27 cellular contexts compared by ENCODE assay signal in genomic region chr5:56158331-56158960, GRCh38.
DNase-seq lines count a peak whose midpoint lies in the region; ATAC-seq and TF ChIP-seq lines count a peak whose summit lies in the region.
"Had no signal": no experiment of that assay in that cellular context is flagged by ENCODE, and none has a peak within 500 bp of the region (broad histone marks: within the 10 kb centered on the region; RNA-seq: fewer than 3 reads in every experiment).

No MANE protein-coding gene starts in this region.

- no peaks in the 10 kb centered on the region for H4K20me1 ChIP-seq in hepatocyte (ENCODE audit: insufficient read depth, poor library complexity, severe bottlenecking)

- DNase-seq in activated naive CD4-positive, alpha-beta T cell treated with anti-CD3 and anti-CD28 coated beads, Interleukin-2, amount 50 U/mL, for 16 hours: no peak
- DNase-seq in WERI-Rb-1: no peak
- DNase-seq in hepatocyte (ENCODE audit: low spot score): no peak
- no peak for DNase-seq in AG08395 (ENCODE audit: low spot score)
- no peak for DNase-seq in psoas muscle
- no peak for DNase-seq in OCI-M2 (lab: John Stamatoyannopoulos, UW; ENCODE audit: unreplicated experiment)
- DNase-seq: activated B cell treated with CpG ODN at 0.5 μM for 24 hours; activated gamma-delta T cell; anterior cingulate cortex; CD8-positive, alpha-beta T cell; cortex of kidney; DMS153; GDM1; HCEC 1CT; KBM-7; left colon; midbrain; NCI-H1436 treated with DMSO at 0.1 percent for 48 hours; NCI-H2171; NCI-H526 treated with DMSO at 0.1 percent for 48 hours; posterior cingulate gyrus; RPMI8226; sigmoid colon had no signal

- H3K36me3 ChIP-seq in WERI-Rb-1 (peaks cover 16% of the 10 kb centered on the region), hepatocyte (replicated peaks; ENCODE audit: insufficient read depth, low read depth) (no peaks in the 10 kb centered on the region), psoas muscle (ENCODE audit: insufficient read depth in 1 of 2, low read depth in 1 of 2) (no peaks in the 10 kb centered on the region)
- H3K36me3 ChIP-seq: cardiac muscle cell, sigmoid colon had no signal

- no peaks in the 10 kb centered on the region for H3K9me3 ChIP-seq in WERI-Rb-1 (ENCODE audit: severe bottlenecking)
- H3K9me3 ChIP-seq in hepatocyte (ENCODE audit: low read depth): no peaks in the 10 kb centered on the region
- H3K9me3 ChIP-seq in psoas muscle: no peaks in the 10 kb centered on the region
- H3K9me3 ChIP-seq: sigmoid colon had no signal

- H3K36me3 Mint-ChIP-seq in activated naive CD4-positive, alpha-beta T cell treated with anti-CD3 and anti-CD28 coated beads, Interleukin-2, amount 50 U/mL, for 24 hours: no peaks in the 10 kb centered on the region
- H3K36me3 Mint-ChIP-seq: CD8-positive, alpha-beta T cell; natural killer cell treated with Interleukin-12 subunit alpha and Interleukin-12 subunit beta and Interleukin-15 and Interleukin-18, amount 100 ng/mL, for 72 hours had no signal

- ATAC-seq in psoas muscle: no peak
- ATAC-seq: CD8-positive, alpha-beta T cell; left colon; natural killer cell treated with Interleukin-12 subunit alpha and Interleukin-12 subunit beta and Interleukin-15 and Interleukin-18, amount 100 ng/mL, for 72 hours had no signal

- no peaks in the 10 kb centered on the region for H3K9me2 ChIP-seq in hepatocyte (replicated peaks; ENCODE audit: insufficient read depth)

- WGBS in hepatocyte (ENCODE audit: low lambda C conversion rate, missing lambda C conversion rate): 67% methylated on average over 4 of the region's 4 CpGs
- WGBS in psoas muscle, 3 donors: 90 to 94% (median 91%) methylated on average over 4 of the region's 4 CpGs

- H3K79me2 ChIP-seq in hepatocyte: no peaks in the 10 kb centered on the region

- H3K4me1 Mint-ChIP-seq in activated naive CD4-positive, alpha-beta T cell treated with anti-CD3 and anti-CD28 coated beads, Interleukin-2, amount 50 U/mL, for 24 hours: peaks cover 92% of the 10 kb centered on the region

- H3K27ac Mint-ChIP-seq in activated naive CD4-positive, alpha-beta T cell treated with anti-CD3 and anti-CD28 coated beads, Interleukin-2, amount 50 U/mL, for 24 hours: peak overlapping the region; percentile 99
- H3K27ac Mint-ChIP-seq: activated B cell treated with CpG ODN at 0.5 μM for 24 hours; CD8-positive, alpha-beta T cell had no signal

- H3K4me3 Mint-ChIP-seq in activated naive CD4-positive, alpha-beta T cell treated with anti-CD3 and anti-CD28 coated beads, Interleukin-2, amount 50 U/mL, for 24 hours: peak overlapping the region; percentile 87
- H3K4me3 Mint-ChIP-seq: activated B cell treated with CpG ODN at 0.5 μM for 24 hours; CD8-positive, alpha-beta T cell; natural killer cell treated with Interleukin-12 subunit alpha and Interleukin-12 subunit beta and Interleukin-15 and Interleukin-18, amount 100 ng/mL, for 72 hours had no signal

- peak overlapping the region; percentile 1 for H2AFZ ChIP-seq in hepatocyte

- peaks cover 31% of the 10 kb centered on the region for H3K4me1 ChIP-seq in hepatocyte (ENCODE audit: insufficient read depth)
- H3K4me1 ChIP-seq in psoas muscle: no peaks in the 10 kb centered on the region
- H3K4me1 ChIP-seq: sigmoid colon had no signal

- H3K27me3 Mint-ChIP-seq in activated naive CD4-positive, alpha-beta T cell treated with anti-CD3 and anti-CD28 coated beads, Interleukin-2, amount 50 U/mL, for 24 hours: no peaks in the 10 kb centered on the region

- H3K27me3 ChIP-seq in WERI-Rb-1 (ENCODE audit: insufficient read depth, low read depth, severe bottlenecking) (no peaks in the 10 kb centered on the region), hepatocyte (no peaks in the 10 kb centered on the region), psoas muscle (ENCODE audit: insufficient read depth in 3 of 3, low read length in 2 of 3) (no peaks in the 10 kb centered on the region)
- H3K27me3 ChIP-seq: cardiac muscle cell had no signal

- H3K27ac ChIP-seq in WERI-Rb-1 (peak overlapping the region; percentile 91), hepatocyte (peak overlapping the region; percentile 91), psoas muscle (no peak overlapping the region)
- H3K27ac ChIP-seq: cardiac muscle cell, sigmoid colon, SK-N-MC had no signal

- intact Hi-C loops in psoas muscle (cut with DNase I): no loop called here

- no peak overlapping the region for H3K4me3 ChIP-seq in WERI-Rb-1 (ENCODE audit: low read depth, low read length)
- H3K4me3 ChIP-seq in hepatocyte: no peak overlapping the region
- H3K4me3 ChIP-seq in psoas muscle: no peak overlapping the region
- H3K4me3 ChIP-seq: cardiac muscle cell, sigmoid colon, SK-N-MC had no signal

- H3K9me3 Mint-ChIP-seq in activated naive CD4-positive, alpha-beta T cell treated with anti-CD3 and anti-CD28 coated beads, Interleukin-2, amount 50 U/mL, for 24 hours: no peaks in the 10 kb centered on the region
- H3K9me3 Mint-ChIP-seq: activated B cell treated with CpG ODN at 0.5 μM for 24 hours; CD8-positive, alpha-beta T cell; natural killer cell treated with Interleukin-12 subunit alpha and Interleukin-12 subunit beta and Interleukin-15 and Interleukin-18, amount 100 ng/mL, for 72 hours had no signal

- TF ChIP-seq CTCF in WERI-Rb-1 (IDR thresholded peaks at IDR 0.05; ENCODE audit: low read depth, low read length) (no peak), hepatocyte (IDR thresholded peaks at IDR 0.05; ENCODE audit: poor library complexity) (no peak), psoas muscle (IDR thresholded peaks at IDR 0.05) (no peak)

- H3K4me2 ChIP-seq in hepatocyte: no peak overlapping the region
